ENCODE assay signal across 2 cellular contexts in genomic region chr3:42892169-42892568, GRCh38.
TF ChIP-seq lines count a peak whose summit lies in the region.

No MANE protein-coding gene starts in this region.

TF ChIP-seq in IMR-90, 13 proteins besides CTCF, POLR2A, EP300 and RAD21:
- TF ChIP-seq MXI1 (IDR thresholded peaks at IDR 0.05; ENCODE audit: borderline replicate concordance, low read depth, low read length) (no peak), CHD1 (IDR thresholded peaks at IDR 0.05; ENCODE audit: low read depth, low read length) (no peak), RCOR1 (IDR thresholded peaks at IDR 0.05; ENCODE audit: insufficient replicate concordance, low read length) (no peak), BHLHE40 (IDR thresholded peaks at IDR 0.05; ENCODE audit: low read depth, low read length) (no peak), CEBPB (IDR thresholded peaks at IDR 0.05; ENCODE audit: low read depth, low read length) (no peak), MAFK (IDR thresholded peaks at IDR 0.05; ENCODE audit: low read depth, low read length) (no peak), SMC3 (IDR thresholded peaks at IDR 0.05; ENCODE audit: low read depth, low read length) (no peak), MAZ (IDR thresholded peaks at IDR 0.05; ENCODE audit: borderline replicate concordance, low read depth, low read length) (no peak), NFE2L2 (IDR thresholded peaks at IDR 0.05; ENCODE audit: low read depth, low read length) (no peak), ELK1 (IDR thresholded peaks at IDR 0.05; ENCODE audit: borderline replicate concordance, low read depth, low read length) (no peak), RFX5 (IDR thresholded peaks at IDR 0.05; ENCODE audit: low read depth, low read length) (no peak), FOS (IDR thresholded peaks at IDR 0.05; ENCODE audit: low read depth, low read length) (no peak)
- TF ChIP-seq, protein P1, sequence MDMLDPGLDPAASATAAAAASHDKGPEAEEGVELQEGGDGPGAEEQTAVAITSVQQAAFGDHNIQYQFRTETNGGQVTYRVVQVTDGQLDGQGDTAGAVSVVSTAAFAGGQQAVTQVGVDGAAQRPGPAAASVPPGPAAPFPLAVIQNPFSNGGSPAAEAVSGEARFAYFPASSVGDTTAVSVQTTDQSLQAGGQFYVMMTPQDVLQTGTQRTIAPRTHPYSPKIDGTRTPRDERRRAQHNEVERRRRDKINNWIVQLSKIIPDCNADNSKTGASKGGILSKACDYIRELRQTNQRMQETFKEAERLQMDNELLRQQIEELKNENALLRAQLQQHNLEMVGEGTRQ (IDR thresholded peaks at IDR 0.05; ENCODE audit: low read depth, low read length) = no peak
TF ChIP-seq in IMR-90: peak in this region for 0.

TF ChIP-seq in H1, 55 proteins besides CTCF, POLR2A, EP300 and RAD21:
- TF ChIP-seq SP2 (IDR thresholded peaks at IDR 0.05; ENCODE audit: low read length) (no peak), JUND (IDR thresholded peaks at IDR 0.05; ENCODE audit: low read length) (no peak), SIN3A (conservative IDR thresholded peaks at IDR 0.05 in 1 of 2, IDR thresholded peaks at IDR 0.05 in 1 of 2; ENCODE audit: low read depth in 1 of 2, low read length in 2 of 2) (no peak), JUN (IDR thresholded peaks at IDR 0.05; ENCODE audit: low read depth, low read length) (no peak), GTF2F1 (IDR thresholded peaks at IDR 0.05; ENCODE audit: borderline replicate concordance, low read depth, low read length) (no peak), CEBPB (IDR thresholded peaks at IDR 0.05; ENCODE audit: low read depth, low read length) (no peak), CTBP2 (IDR thresholded peaks at IDR 0.05; ENCODE audit: borderline replicate concordance, insufficient read depth, insufficient read length, low read length) (no peak), TEAD4 (IDR thresholded peaks at IDR 0.05; ENCODE audit: low read depth, low read length) (no peak), POU5F1 (IDR thresholded peaks at IDR 0.05; ENCODE audit: low read depth, low read length) (no peak), KDM5A (IDR thresholded peaks at IDR 0.05; ENCODE audit: low read length) (no peak)
- TF ChIP-seq, protein P2, sequence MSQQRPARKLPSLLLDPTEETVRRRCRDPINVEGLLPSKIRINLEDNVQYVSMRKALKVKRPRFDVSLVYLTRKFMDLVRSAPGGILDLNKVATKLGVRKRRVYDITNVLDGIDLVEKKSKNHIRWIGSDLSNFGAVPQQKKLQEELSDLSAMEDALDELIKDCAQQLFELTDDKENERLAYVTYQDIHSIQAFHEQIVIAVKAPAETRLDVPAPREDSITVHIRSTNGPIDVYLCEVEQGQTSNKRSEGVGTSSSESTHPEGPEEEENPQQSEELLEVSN (IDR thresholded peaks at IDR 0.05) = no peak
- TF ChIP-seq, protein P3, sequence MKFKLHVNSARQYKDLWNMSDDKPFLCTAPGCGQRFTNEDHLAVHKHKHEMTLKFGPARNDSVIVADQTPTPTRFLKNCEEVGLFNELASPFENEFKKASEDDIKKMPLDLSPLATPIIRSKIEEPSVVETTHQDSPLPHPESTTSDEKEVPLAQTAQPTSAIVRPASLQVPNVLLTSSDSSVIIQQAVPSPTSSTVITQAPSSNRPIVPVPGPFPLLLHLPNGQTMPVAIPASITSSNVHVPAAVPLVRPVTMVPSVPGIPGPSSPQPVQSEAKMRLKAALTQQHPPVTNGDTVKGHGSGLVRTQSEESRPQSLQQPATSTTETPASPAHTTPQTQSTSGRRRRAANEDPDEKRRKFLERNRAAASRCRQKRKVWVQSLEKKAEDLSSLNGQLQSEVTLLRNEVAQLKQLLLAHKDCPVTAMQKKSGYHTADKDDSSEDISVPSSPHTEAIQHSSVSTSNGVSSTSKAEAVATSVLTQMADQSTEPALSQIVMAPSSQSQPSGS (IDR thresholded peaks at IDR 0.05; ENCODE audit: low read length) = no peak
- TF ChIP-seq, protein P4, sequence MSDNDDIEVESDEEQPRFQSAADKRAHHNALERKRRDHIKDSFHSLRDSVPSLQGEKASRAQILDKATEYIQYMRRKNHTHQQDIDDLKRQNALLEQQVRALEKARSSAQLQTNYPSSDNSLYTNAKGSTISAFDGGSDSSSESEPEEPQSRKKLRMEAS (IDR thresholded peaks at IDR 0.05) = no peak
